Comparison of ENCODE assay signal across 19 cellular contexts in the genomic region with DNA sequence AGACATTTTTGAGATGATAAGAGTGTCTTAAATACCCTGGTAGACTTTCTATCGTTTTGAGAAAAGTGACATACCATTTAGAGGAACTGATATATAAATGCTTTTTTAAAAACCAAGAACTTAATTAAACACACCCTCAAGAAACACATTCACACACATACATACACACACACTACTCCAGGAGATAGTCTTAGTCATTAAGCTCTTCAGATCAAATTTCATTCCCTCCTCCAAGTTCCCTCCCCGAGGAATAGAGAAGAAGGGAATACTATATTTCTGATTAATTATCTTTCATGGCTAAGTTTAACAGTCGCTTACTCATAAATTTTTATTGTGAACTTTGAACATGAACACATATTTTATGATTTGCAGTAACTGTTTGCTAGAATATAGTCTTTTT.
A peak's percentile ranks its signal among the peaks of the same experiment; 100 is the strongest.
DNase-seq lines count a peak whose midpoint lies in the region; FAIRE-seq and TF ChIP-seq lines count a peak whose summit lies in the region.
"Had no signal": no experiment of that assay in that cellular context is flagged by ENCODE, and none has a peak within 500 bp of the region (broad histone marks: within the 10 kb centered on the region; RNA-seq: fewer than 3 reads in every experiment).

No MANE protein-coding gene starts in this region.

- dilution Hi-C loops in mammary epithelial cell (cut with HindIII; ENCODE audit: low sequenced_read_pairs), result no loop called here

- no peaks in the 10 kb centered on the region for H3K4me1 ChIP-seq in mammary epithelial cell (ENCODE audit: insufficient read depth, low read length)
- H3K4me1 ChIP-seq: left lung had no signal

- WGBS in mammary epithelial cell (ENCODE audit: low coverage, missing lambda C conversion rate), result 84% methylated on average over 3 of the region's 3 CpGs

- in situ Hi-C loops in mammary epithelial cell (cut with MboI; ENCODE audit: low sequenced_read_pairs in 2 of 2), result no loop called here

- H3K27me3 ChIP-seq in mammary epithelial cell (ENCODE audit: insufficient read depth, low read length), result no peaks in the 10 kb centered on the region
- H3K27me3 ChIP-seq: left lung had no signal

- no peak overlapping the region for H3K4me2 ChIP-seq in mammary epithelial cell (ENCODE audit: insufficient read depth, low read depth, low read length)

- no peaks in the 10 kb centered on the region for H3K79me2 ChIP-seq in mammary epithelial cell (ENCODE audit: insufficient read depth, low read length)

- H3K36me3 ChIP-seq in mammary epithelial cell (ENCODE audit: insufficient read depth, low read length), result no peaks in the 10 kb centered on the region
- H3K36me3 ChIP-seq: left lung had no signal

- BruUV-seq in mammary epithelial cell (replicated peaks; lab: Mats Ljungman, UMichigan), result no TSS peak

- H3K27ac ChIP-seq in mammary epithelial cell (ENCODE audit: insufficient read depth, low read depth, low read length), result no peak overlapping the region
- H3K27ac ChIP-seq: left lung had no signal

- CTCF ChIA-PET in mammary epithelial cell (lab: Charles Lee; ENCODE audit: low non-redundant PET), result no interaction called here
- CTCF ChIA-PET in HEK293T (lab: Yijun Ruan, JAX), result no interaction called here

- H4K20me1 ChIP-seq in mammary epithelial cell (ENCODE audit: insufficient read depth, low read length), result no peaks in the 10 kb centered on the region

- intact Hi-C loops in mammary epithelial cell (cut with micrococcal nuclease), result no loop called here

- no peak for FAIRE-seq in GM19239 (lab: Jason Lieb, UNC)
- FAIRE-seq: RCC 7860 had no signal

- POLR2A ChIA-PET in HEK293T (lab: Yijun Ruan, JAX), result no interaction called here

- no peak overlapping the region for H3K4me3 ChIP-seq in mammary epithelial cell (replicated peaks in 1 of 3; ENCODE audit: insufficient read depth in 1 of 3, low read depth in 2 of 3, low read length in 3 of 3)
- H3K4me3 ChIP-seq: left lung had no signal

- H3K9me3 ChIP-seq in mammary epithelial cell (replicated peaks; ENCODE audit: insufficient read depth, low read length), result no peaks in the 10 kb centered on the region

- DNase-seq in HCEC 1CT, result peak; percentile 58
- peak; percentile 54 for DNase-seq in NCI-H69 (lab: John Stamatoyannopoulos, UW)
- DNase-seq in mammary epithelial cell, result peak; percentile 9
- DNase-seq in myocyte (ENCODE audit: low read depth), result peak; percentile 25
- no peak for DNase-seq in SK-N-DZ (ENCODE audit: low spot score)
- no peak for DNase-seq in GM19239 (ENCODE audit: insufficient read length, low spot score)
- DNase-seq in HEK293T (ENCODE audit: extremely low spot score), result no peak
- DNase-seq in GM20000 (ENCODE audit: low spot score), result no peak
- DNase-seq: activated naive CD4-positive, alpha-beta T cell treated with anti-CD3 and anti-CD28 coated beads, Interleukin-2, amount 50 U/mL, for 16 hours; activated T-cell treated with anti-CD3 and anti-CD28 coated beads, Interleukin-2, amount 50 U/mL, for 72 hours; aorta; DMS79 treated with DMSO at 0.1 percent for 48 hours; effector CD8-positive, alpha-beta T cell; left lung; NCI-H1436; NCI-H774; stimulated activated CD4-positive, alpha-beta T cell treated with anti-CD3 and anti-CD28 coated beads, Interleukin-12 subunit alpha, Interleukin-12 subunit beta, amount 100 ng/mL, for 4 hours; T-helper 9 cell had no signal

- no peak overlapping the region for H3K9ac ChIP-seq in mammary epithelial cell (ENCODE audit: insufficient read depth, low read length)

- no peak overlapping the region for H2AFZ ChIP-seq in mammary epithelial cell (ENCODE audit: low read depth, low read length)

- TF ChIP-seq CTCF in mammary epithelial cell (conservative IDR thresholded peaks at IDR 0.05 in 1 of 2, IDR thresholded peaks at IDR 0.05 in 1 of 2; ENCODE audit: extremely low read depth in 1 of 2, insufficient read depth in 1 of 2, low read depth in 1 of 2, low read length in 2 of 2) (no peak), GM20000 (IDR thresholded peaks at IDR 0.05; ENCODE audit: extremely low read depth, missing control alignments) (no peak)

TF ChIP-seq in HEK293T, 16 proteins besides CTCF, POLR2A, EP300 and RAD21:
- TF ChIP-seq SP1 (IDR thresholded peaks at IDR 0.05) (no peak), NFRKB (IDR thresholded peaks at IDR 0.05) (no peak), FOXM1 (IDR thresholded peaks at IDR 0.05; ENCODE audit: borderline replicate concordance) (no peak), FOXK2 (IDR thresholded peaks at IDR 0.05) (no peak), L3MBTL2 (conservative IDR thresholded peaks at IDR 0.05) (no peak), TARDBP (IDR thresholded peaks at IDR 0.05) (no peak), ARNT (IDR thresholded peaks at IDR 0.05) (no peak), ELF4 (IDR thresholded peaks at IDR 0.05) (no peak), ZNF384 (IDR thresholded peaks at IDR 0.05) (no peak), BHLHE40 (IDR thresholded peaks at IDR 0.05; ENCODE audit: borderline replicate concordance) (no peak), CTBP1 (IDR thresholded peaks at IDR 0.05; ENCODE audit: borderline replicate concordance) (no peak), SUZ12 (IDR thresholded peaks at IDR 0.05) (no peak)
- TF ChIP-seq, protein P1, sequence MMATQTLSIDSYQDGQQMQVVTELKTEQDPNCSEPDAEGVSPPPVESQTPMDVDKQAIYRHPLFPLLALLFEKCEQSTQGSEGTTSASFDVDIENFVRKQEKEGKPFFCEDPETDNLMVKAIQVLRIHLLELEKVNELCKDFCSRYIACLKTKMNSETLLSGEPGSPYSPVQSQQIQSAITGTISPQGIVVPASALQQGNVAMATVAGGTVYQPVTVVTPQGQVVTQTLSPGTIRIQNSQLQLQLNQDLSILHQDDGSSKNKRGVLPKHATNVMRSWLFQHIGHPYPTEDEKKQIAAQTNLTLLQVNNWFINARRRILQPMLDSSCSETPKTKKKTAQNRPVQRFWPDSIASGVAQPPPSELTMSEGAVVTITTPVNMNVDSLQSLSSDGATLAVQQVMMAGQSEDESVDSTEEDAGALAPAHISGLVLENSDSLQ (IDR thresholded peaks at IDR 0.05), result no peak

Comparison
In these comparisons a context has a peak if more than half of its experiments do, and no peak if none do; other contexts are left out.
1. DNase-seq: peak in HCEC 1CT (single experiment), NCI-H69 (single experiment), mammary epithelial cell (single experiment) and myocyte (single experiment); none in SK-N-DZ (single experiment), GM19239 (single experiment), HEK293T (single experiment) and GM20000 (single experiment).